In the genomic region with DNA sequence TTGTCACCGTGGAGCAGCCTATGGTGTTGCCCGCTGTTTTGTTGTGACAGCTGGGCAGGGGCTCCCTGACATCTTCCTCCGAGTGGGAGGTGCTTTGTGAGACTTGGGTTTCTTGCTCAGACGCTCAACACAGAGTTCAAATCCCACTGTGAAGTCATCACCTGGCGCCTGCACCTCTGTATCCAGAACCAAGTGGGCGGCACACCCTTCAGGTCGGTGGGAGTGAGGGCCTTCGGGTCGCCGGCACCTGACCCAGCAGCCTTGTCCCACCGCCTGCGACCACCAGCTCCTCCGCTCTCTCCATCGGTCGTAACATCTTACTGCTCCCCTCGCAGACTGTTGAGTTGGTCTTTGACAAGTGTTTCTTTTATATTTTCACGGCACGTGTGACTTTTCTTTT, we compare ENCODE assay signal across 1 cellular context.
TF ChIP-seq lines count a peak whose summit lies in the region.

No MANE protein-coding gene starts in this region.

TF ChIP-seq in WTC11, 78 proteins besides CTCF, POLR2A, EP300 and RAD21 (continued from another document):
- TF ChIP-seq ZNF512 (CRISPR knock-in tag; IDR thresholded peaks at IDR 0.05; ENCODE audit: borderline replicate concordance) (no peak), NFATC4 (CRISPR knock-in tag; IDR thresholded peaks at IDR 0.05) (no peak)
